29 cellular contexts compared by ENCODE assay signal in the genomic region with DNA sequence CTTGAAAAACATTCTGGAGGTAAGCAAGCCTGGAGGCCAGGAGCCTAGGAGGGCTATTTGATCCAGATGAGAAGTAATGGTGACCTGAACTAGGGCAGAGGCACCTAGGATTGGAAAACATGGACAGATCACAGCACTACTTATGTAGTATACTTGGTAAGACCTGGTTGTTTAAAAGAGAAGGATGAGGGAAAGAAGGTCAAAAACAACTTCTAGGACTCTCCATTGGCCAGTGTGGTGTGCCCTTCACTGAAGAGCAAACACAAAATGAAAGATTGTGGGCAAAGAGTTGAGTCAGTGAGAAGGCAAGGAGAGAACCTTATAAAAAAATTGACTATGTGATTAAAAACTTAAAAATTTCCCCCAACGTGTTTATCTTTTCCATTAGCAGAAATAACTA. TPM values are rescaled to one million over a fixed set of nuclear protein-coding genes. Genes with fewer than 3 reads are reported as not detected.
"Had no signal": no experiment of that assay in that cellular context is flagged by ENCODE, and none has a peak within 500 bp of the region (broad histone marks: within the 10 kb centered on the region; RNA-seq: fewer than 3 reads in every experiment).

No MANE protein-coding gene starts in this region.

- FAIRE-seq: K562, RCC 7860 had no signal

- H3K9me3 ChIP-seq: adrenal gland, breast epithelium, SJSA1 had no signal

- DNase-seq: activated CD4-positive, alpha-beta T cell treated with anti-CD3 and anti-CD28 coated beads for 48 hours; activated CD4-positive, alpha-beta T cell treated with anti-CD3 and anti-CD28 coated beads, Interleukin-2, amount 50 U/mL, for 48 hours; activated CD8-positive, alpha-beta memory T cell treated with anti-CD3 and anti-CD28 coated beads, Interleukin-2, amount 50 U/mL, for 48 hours; activated effector memory CD4-positive, alpha-beta T cell treated with Interleukin-2 at 50 U/mL for 16 hours; activated naive CD4-positive, alpha-beta T cell; activated T-cell treated with anti-CD3 and anti-CD28 coated beads, Interleukin-2, amount 50 U/mL, for 4 hours; adrenal gland; anterior cingulate cortex; caudate nucleus; Karpas-422; NCI-H1048; NCI-H146; NCI-H187 treated with DMSO at 0.1 percent for 48 hours; NCI-H2081 treated with DMSO at 0.1 percent for 48 hours; NCI-H446; NCI-H524; PC-3; SHP77; SW 1271 had no signal

- H3K4me3 ChIP-seq: adrenal gland, breast epithelium, K562, SJSA1 had no signal

- H3K27ac ChIP-seq: adrenal gland, breast epithelium, SJSA1 had no signal

- ATAC-seq: activated CD4-positive, CD25-positive, alpha-beta regulatory T cell treated with anti-CD3 and anti-CD28 coated beads, Interleukin-2, amount 50 U/mL, for 24 hours; K562; PC-3; SK-N-SH treated with all-trans-retinoic acid at 6 μM for 48 hours had no signal

- H3K4me1 ChIP-seq: adrenal gland, breast epithelium had no signal

- H3K36me3 ChIP-seq: breast epithelium had no signal

- H3K9me3 Mint-ChIP-seq: activated T-cell treated with anti-CD3 and anti-CD28 coated beads, Interleukin-2, amount 50 U/mL, for 4 hours had no signal

- H3K27me3 Mint-ChIP-seq: activated naive CD8-positive, alpha-beta T cell had no signal

- H3K4me3 Mint-ChIP-seq: activated naive CD8-positive, alpha-beta T cell; activated T-cell treated with anti-CD3 and anti-CD28 coated beads, Interleukin-2, amount 50 U/mL, for 4 hours had no signal

- H3K27me3 ChIP-seq: adrenal gland, breast epithelium, SJSA1 had no signal

RNA-seq across cellular contexts. Expression of gene ANKRD1, which starts 14.3 kb away (rescaled TPM):
- total RNA-seq: activated CD8-positive, alpha-beta memory T cell treated with anti-CD3 and anti-CD28 coated beads for 36 hours; activated T-cell treated with anti-CD3 and anti-CD28 coated beads, Interleukin-2, amount 50 U/mL, for 4 hours; cerebellum; K562; T-helper 1 cell treated with Interleukin-12 subunit alpha and Interleukin-12 subunit beta and Interleukin-4 antibody, amounts not matched to agents 30 ng/mL and 1 ng/mL, for 36 hours had no signal

RNA-seq across cellular contexts. Expression of gene HTR7, which starts 48.8 kb away (rescaled TPM):
- total RNA-seq: activated CD8-positive, alpha-beta memory T cell treated with anti-CD3 and anti-CD28 coated beads for 36 hours; activated T-cell treated with anti-CD3 and anti-CD28 coated beads, Interleukin-2, amount 50 U/mL, for 4 hours; T-helper 1 cell treated with Interleukin-12 subunit alpha and Interleukin-12 subunit beta and Interleukin-4 antibody, amounts not matched to agents 30 ng/mL and 1 ng/mL, for 36 hours had no signal
